Comparison of ENCODE assay signal across 1 cellular context in the genomic region with DNA sequence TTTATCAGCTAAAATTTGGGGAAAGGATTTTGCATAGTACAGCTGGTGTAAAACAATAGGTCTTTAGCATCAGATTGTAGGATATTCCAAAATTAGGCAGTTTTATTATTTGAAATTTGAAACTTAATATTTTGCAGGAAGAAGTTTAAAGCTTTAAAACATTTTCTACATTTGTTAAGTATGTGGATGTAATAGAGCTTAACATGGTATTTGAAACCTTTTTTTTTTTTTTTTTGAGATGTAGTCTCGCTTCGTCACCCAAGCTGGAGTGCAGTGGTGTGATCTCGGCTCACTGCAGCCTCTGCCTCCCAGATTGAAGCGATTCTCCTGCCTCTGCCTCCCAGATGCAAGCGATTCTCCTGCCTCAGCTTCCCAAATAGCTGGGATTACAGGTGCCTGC.
TF ChIP-seq lines count a peak whose summit lies in the region.

No MANE protein-coding gene starts in this region.

TF ChIP-seq in GM12878, 131 proteins besides CTCF, POLR2A, EP300 and RAD21 (continued from another document):
- peak in 1 of 2 experiments; percentile 10; a peak in 2 of 4 replicates for TF ChIP-seq IKZF2 (IDR thresholded peaks at IDR 0.05)
- 0 out of 2 replicates have a peak, but pooled peaks have one; percentile 28 for TF ChIP-seq HDGF (IDR thresholded peaks at IDR 0.05)
- no peak for TF ChIP-seq IRF4 (IDR thresholded peaks at IDR 0.05; ENCODE audit: low read depth, low read length)
- peak; percentile 62; the same call in 1 of the 2 replicates for TF ChIP-seq ZNF384 (IDR thresholded peaks at IDR 0.05; ENCODE audit: borderline replicate concordance, low read depth, low read length)
- no peak for TF ChIP-seq MYC (IDR thresholded peaks at IDR 0.05; ENCODE audit: insufficient read depth, insufficient read length, insufficient replicate concordance, low read length, severe bottlenecking)
- TF ChIP-seq ELK1 (IDR thresholded peaks at IDR 0.05; ENCODE audit: low read depth, low read length), result no peak
- 0 out of 2 replicates have a peak, but pooled peaks have one; percentile 2 for TF ChIP-seq PML (IDR thresholded peaks at IDR 0.05; ENCODE audit: low read length)
